Comparison of ENCODE assay signal across 15 cellular contexts in the genomic region with DNA sequence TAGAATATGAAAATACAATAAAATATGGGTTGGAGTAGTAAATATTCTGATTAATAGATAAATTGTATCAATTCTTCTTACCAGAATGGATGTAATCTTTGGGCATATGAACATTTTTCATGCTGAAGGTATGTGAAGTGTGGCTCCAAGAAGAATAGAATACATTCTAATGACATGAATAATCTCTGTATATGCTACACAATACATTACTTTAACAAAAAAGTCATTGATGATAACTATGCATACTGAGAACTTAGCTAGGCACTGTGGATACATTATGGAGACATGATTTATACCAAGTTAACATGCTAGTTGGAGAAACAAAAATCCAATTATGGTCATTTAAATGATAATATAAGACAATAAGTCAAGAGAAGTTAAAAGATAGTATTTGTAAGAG.
DNase-seq lines count a peak whose midpoint lies in the region; ATAC-seq and TF ChIP-seq lines count a peak whose summit lies in the region.
"Had no signal": no experiment of that assay in that cellular context is flagged by ENCODE, and none has a peak within 500 bp of the region (broad histone marks: within the 10 kb centered on the region; RNA-seq: fewer than 3 reads in every experiment).

No MANE protein-coding gene starts in this region.

- ATAC-seq in foreskin keratinocyte = peak; percentile 76
- no peak for ATAC-seq in HG03520 (IDR thresholded peaks at IDR 0.05; ENCODE audit: unreplicated experiment)
- ATAC-seq: CD8-positive, alpha-beta T cell; HepG2 had no signal

- H4K20me1 ChIP-seq in mammary epithelial cell (ENCODE audit: insufficient read depth, low read length) = no peaks in the 10 kb centered on the region

- no peak overlapping the region for H3K4me3 ChIP-seq in mammary epithelial cell (replicated peaks in 1 of 3; ENCODE audit: insufficient read depth in 1 of 3, low read depth in 2 of 3, low read length in 3 of 3)
- no peak overlapping the region for H3K4me3 ChIP-seq in SJSA1

- H3K79me2 ChIP-seq in mammary epithelial cell (ENCODE audit: insufficient read depth, low read length) = no peaks in the 10 kb centered on the region

- no peak overlapping the region for H3K27ac Mint-ChIP-seq in MCF 10A (ENCODE audit: low read depth, unreplicated experiment)
- H3K27ac Mint-ChIP-seq: CD14-positive monocyte; CD8-positive, alpha-beta T cell; H9 had no signal

- H3K4me1 Mint-ChIP-seq in MCF 10A (ENCODE audit: insufficient read depth, unreplicated experiment) = no peaks in the 10 kb centered on the region
- H3K4me1 Mint-ChIP-seq: CD14-positive monocyte, H9 had no signal

- H3K27me3 ChIP-seq in mammary epithelial cell (ENCODE audit: insufficient read depth, low read length) (no peaks in the 10 kb centered on the region), SJSA1 (replicated peaks) (no peaks in the 10 kb centered on the region), foreskin keratinocyte (no peaks in the 10 kb centered on the region)

- no peaks in the 10 kb centered on the region for H3K27me3 Mint-ChIP-seq in MCF 10A (ENCODE audit: insufficient read depth, unreplicated experiment)

- intact Hi-C loops in mammary epithelial cell (cut with micrococcal nuclease) (no loop called here), MCF 10A (cut with micrococcal nuclease) (no loop called here)

- no peak overlapping the region for H3K4me2 ChIP-seq in mammary epithelial cell (ENCODE audit: insufficient read depth, low read depth, low read length)

- no peaks in the 10 kb centered on the region for H3K9me3 Mint-ChIP-seq in MCF 10A (ENCODE audit: unreplicated experiment)
- H3K9me3 Mint-ChIP-seq: CD8-positive, alpha-beta T cell; H9 had no signal

- CTCF ChIA-PET in mammary epithelial cell (lab: Charles Lee; ENCODE audit: low non-redundant PET) = no interaction called here
- CTCF ChIA-PET in MCF 10A (lab: Yijun Ruan, JAX) = no interaction called here

- H3K4me3 Mint-ChIP-seq in MCF 10A (ENCODE audit: unreplicated experiment) = no peak overlapping the region
- H3K4me3 Mint-ChIP-seq: CD14-positive monocyte; CD8-positive, alpha-beta T cell; H9 had no signal

- DNase-seq in mammary epithelial cell = peak; percentile 6
- no peak for DNase-seq in MCF 10A (ENCODE audit: unreplicated experiment)
- peak in 1 of 2 experiments; percentile 20 for DNase-seq in SJSA1 (ENCODE audit: low read depth in 1 of 2, low spot score in 2 of 2)
- peak; percentile 16 to 71 for DNase-seq in foreskin keratinocyte
- no peak for DNase-seq in NCI-H345 (lab: John Stamatoyannopoulos, UW)
- no peak for DNase-seq in middle frontal gyrus (ENCODE audit: extremely low spot score, low spot score)
- no peak for DNase-seq in mesenteric fat pad (ENCODE audit: low spot score)
- DNase-seq: CD8-positive, alpha-beta T cell; DMS 273 treated with DMSO at 0.1 percent for 48 hours; GOT3; H9 had no signal

- H3K9ac ChIP-seq in mammary epithelial cell (ENCODE audit: insufficient read depth, low read length) = no peak overlapping the region

- H3K4me1 ChIP-seq in mammary epithelial cell (ENCODE audit: insufficient read depth, low read length) = no peaks in the 10 kb centered on the region
- H3K4me1 ChIP-seq in SJSA1 (replicated peaks) = peaks cover 24% of the 10 kb centered on the region
- H3K4me1 ChIP-seq in foreskin keratinocyte = peaks cover 8% of the 10 kb centered on the region

- dilution Hi-C loops in mammary epithelial cell (cut with HindIII; ENCODE audit: low sequenced_read_pairs) = no loop called here

- POLR2A ChIA-PET in MCF 10A (lab: Yijun Ruan, JAX) = no interaction called here

- H3K36me3 ChIP-seq in mammary epithelial cell (ENCODE audit: insufficient read depth, low read length) (no peaks in the 10 kb centered on the region), SJSA1 (no peaks in the 10 kb centered on the region; the same call in 1 of the 2 replicates)

- no TSS peak for BruUV-seq in mammary epithelial cell (replicated peaks; lab: Mats Ljungman, UMichigan)
- BruUV-seq in MCF 10A (replicated peaks; lab: Mats Ljungman, UMichigan) = no TSS peak

- in situ Hi-C loops in mammary epithelial cell (cut with MboI; ENCODE audit: low sequenced_read_pairs in 2 of 2) = no loop called here

- no peak overlapping the region for H3K27ac ChIP-seq in mammary epithelial cell (ENCODE audit: insufficient read depth, low read depth, low read length)
- H3K27ac ChIP-seq in SJSA1 = peak overlapping the region; percentile 46
- no peak overlapping the region for H3K27ac ChIP-seq in foreskin keratinocyte
- H3K27ac ChIP-seq: 22Rv1 had no signal

- H3K9me3 ChIP-seq in mammary epithelial cell (replicated peaks; ENCODE audit: insufficient read depth, low read length) = no peaks in the 10 kb centered on the region
- H3K9me3 ChIP-seq in SJSA1 (replicated peaks) = no peaks in the 10 kb centered on the region

- TF ChIP-seq CTCF in mammary epithelial cell (conservative IDR thresholded peaks at IDR 0.05 in 1 of 2, IDR thresholded peaks at IDR 0.05 in 1 of 2; ENCODE audit: extremely low read depth in 1 of 2, insufficient read depth in 1 of 2, low read depth in 1 of 2, low read length in 2 of 2) = no peak
- TF ChIP-seq CTCF in MCF 10A (IDR thresholded peaks at IDR 0.05; ENCODE audit: unreplicated experiment) = no peak
- TF ChIP-seq CTCF in foreskin keratinocyte (conservative IDR thresholded peaks at IDR 0.05) = no peak

- H3K36me3 Mint-ChIP-seq in MCF 10A (ENCODE audit: insufficient read depth, unreplicated experiment) = no peaks in the 10 kb centered on the region
- H3K36me3 Mint-ChIP-seq: CD14-positive monocyte; CD8-positive, alpha-beta T cell had no signal

- no peak overlapping the region for H2AFZ ChIP-seq in mammary epithelial cell (ENCODE audit: low read depth, low read length)

Comparison
In these comparisons a context has a peak if more than half of its experiments do, and no peak if none do; other contexts are left out.
1. DNase-seq: peak in mammary epithelial cell (single experiment) and foreskin keratinocyte (2 of 2); none in MCF 10A (single experiment), NCI-H345 (single experiment), middle frontal gyrus (single experiment) and mesenteric fat pad (single experiment).